Comparison of ENCODE assay signal across 21 cellular contexts in the genomic region with DNA sequence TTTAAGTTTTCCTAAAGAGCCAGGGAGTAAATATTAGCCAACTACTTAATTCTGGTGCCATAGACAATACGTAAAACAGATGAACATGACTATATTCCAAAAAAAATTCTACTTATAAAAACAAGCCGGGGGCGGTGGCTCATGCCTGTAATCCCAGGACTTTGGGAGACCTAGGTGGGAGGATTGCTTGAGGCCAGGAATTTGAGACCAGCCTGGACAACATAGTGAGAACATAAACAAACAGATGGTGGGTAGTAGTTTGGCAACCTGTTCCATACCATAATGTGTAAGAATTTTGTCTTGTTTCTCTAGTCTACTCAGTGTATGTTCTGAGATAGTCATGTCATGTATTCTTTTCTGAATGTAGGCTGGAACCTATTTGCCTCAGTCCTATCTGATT.
"Had no signal": no experiment of that assay in that cellular context is flagged by ENCODE, and none has a peak within 500 bp of the region (broad histone marks: within the 10 kb centered on the region; RNA-seq: fewer than 3 reads in every experiment).

No MANE protein-coding gene starts in this region.

- H3K27me3 ChIP-seq: esophagus squamous epithelium had no signal

- H3K27me3 Mint-ChIP-seq: activated CD4-positive, alpha-beta T cell treated with anti-CD3 and anti-CD28 coated beads, Interleukin-2, amount 10 ng/mL, durations not matched to agents 24 days and 14 days; dendritic cell treated with granulocyte-macrophage colony-stimulating factor and Interleukin-4, amounts not matched to agents 40 ng/mL and 50 ng/mL, for 4 days; T-cell had no signal

- H3K9me3 ChIP-seq: esophagus squamous epithelium, lower lobe of right lung had no signal

- H3K4me3 Mint-ChIP-seq: activated CD4-positive, alpha-beta T cell treated with anti-CD3 and anti-CD28 coated beads, Interleukin-2, amount 10 ng/mL, durations not matched to agents 24 days and 14 days; dendritic cell treated with granulocyte-macrophage colony-stimulating factor and Interleukin-4, amounts not matched to agents 40 ng/mL and 50 ng/mL, for 4 days; nephron progenitor cell; T-cell had no signal

- ATAC-seq: left cardiac atrium, lower lobe of right lung, SK-N-SH treated with all-trans-retinoic acid at 6 μM for 48 hours, T-cell had no signal

- DNase-seq: activated CD4-positive, alpha-beta T cell treated with anti-CD3 and anti-CD28 coated beads, Interleukin-2, amount 10 ng/mL, durations not matched to agents 24 days and 14 days; activated CD4-positive, CD25-positive, alpha-beta regulatory T cell; activated CD8-positive, alpha-beta memory T cell treated with anti-CD3 and anti-CD28 coated beads for 24 hours; activated naive CD4-positive, alpha-beta T cell treated with Interleukin-2 at 50 U/mL for 16 hours; effector memory CD4-positive, alpha-beta T cell; esophagus squamous epithelium; left cardiac atrium; lower lobe of right lung; nephron progenitor cell; nucleus accumbens; posterior cingulate gyrus; stimulated activated CD4-positive, alpha-beta T cell treated with anti-CD3 and anti-CD28 coated beads, Interleukin-12 subunit alpha, Interleukin-12 subunit beta, amount 100 ng/mL, for 4 hours; stimulated activated CD4-positive, alpha-beta T cell treated with anti-CD3 and anti-CD28 coated beads, Interleukin-1b, Interleukin-23, amount 100 ng/mL, for 48 hours; stimulated activated CD8-positive, alpha-beta memory T cell treated with anti-CD3 and anti-CD28 coated beads, Interleukin-4, amount 100 ng/mL, for 48 hours; stimulated activated naive CD4-positive, alpha-beta T cell; T-cell; T-helper 9 cell had no signal

- FAIRE-seq: astrocyte had no signal

- H3K27ac ChIP-seq: esophagus squamous epithelium, lower lobe of right lung had no signal

- H3K9me3 Mint-ChIP-seq: activated T-helper 2 cell treated with anti-CD3 and anti-CD28 coated beads, Interferon-gamma antibody, Interleukin-2, Interleukin-4, amounts not matched to agents 10 μg/mL and 5 μg/mL and 100 μg/mL, durations not matched to agents 14 hours and 24 hours and 36 hours; dendritic cell treated with granulocyte-macrophage colony-stimulating factor and Interleukin-4, amounts not matched to agents 40 ng/mL and 50 ng/mL, for 4 days; nephron progenitor cell; T-cell had no signal

- H3K4me3 ChIP-seq: esophagus squamous epithelium, lower lobe of right lung had no signal

- H3K27ac Mint-ChIP-seq: activated CD4-positive, alpha-beta T cell treated with anti-CD3 and anti-CD28 coated beads, Interleukin-2, amount 10 ng/mL, durations not matched to agents 24 days and 14 days; activated T-helper 2 cell treated with anti-CD3 and anti-CD28 coated beads, Interferon-gamma antibody, Interleukin-2, Interleukin-4, amounts not matched to agents 10 μg/mL and 5 μg/mL and 100 μg/mL, durations not matched to agents 14 hours and 24 hours and 36 hours; dendritic cell treated with granulocyte-macrophage colony-stimulating factor and Interleukin-4, amounts not matched to agents 40 ng/mL and 50 ng/mL, for 4 days; nephron progenitor cell; T-cell had no signal

- H3K4me1 Mint-ChIP-seq: nephron progenitor cell had no signal
